ENCODE assay signal across 15 cellular contexts in the genomic region with DNA sequence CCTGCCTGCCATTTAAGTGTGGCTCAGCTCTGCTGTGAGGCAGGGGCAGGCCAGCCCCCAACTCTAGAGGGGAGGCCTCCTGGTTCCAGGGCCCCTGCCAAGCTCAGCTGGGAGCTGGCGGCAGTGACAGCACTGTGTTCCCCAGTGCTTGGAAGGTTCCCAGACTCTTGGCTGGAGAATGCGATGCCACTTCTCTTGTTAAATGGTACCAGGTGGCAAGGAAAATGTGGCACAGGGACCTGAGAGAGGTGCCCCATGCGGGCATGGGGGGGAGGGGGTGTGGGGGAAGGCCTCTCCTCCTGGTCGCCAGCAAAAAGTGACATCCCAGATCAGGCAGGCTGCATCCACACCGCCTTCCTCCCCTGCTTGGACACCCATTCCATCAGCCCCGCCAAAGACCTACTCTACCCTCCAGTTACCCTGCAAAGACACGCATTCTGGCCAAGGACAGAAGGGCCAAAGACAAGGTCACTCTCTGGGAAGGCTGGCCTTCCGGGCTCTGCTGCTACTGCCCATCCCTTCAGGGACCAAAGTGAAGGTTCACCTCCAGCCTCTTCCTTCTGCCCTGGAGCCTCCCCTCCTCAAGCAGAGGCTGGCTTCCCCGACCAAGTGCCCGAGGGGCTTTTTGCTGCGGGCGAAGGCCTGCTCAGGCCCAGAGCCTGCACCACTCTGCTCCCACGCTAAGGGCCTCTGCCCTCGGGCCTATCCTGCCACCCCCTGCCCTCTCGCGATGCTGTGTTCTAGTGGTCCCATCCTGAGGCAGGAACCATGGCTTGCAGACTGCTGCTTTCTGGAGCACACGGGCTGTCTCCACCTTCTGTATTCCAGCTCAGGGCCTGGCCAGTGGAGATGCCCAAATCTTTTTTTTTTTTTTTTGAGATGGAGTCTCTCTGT. TPM values are rescaled to one million over a fixed set of nuclear protein-coding genes. Genes with fewer than 3 reads are reported as not detected.
DNase-seq lines count a peak whose midpoint lies in the region; TF ChIP-seq lines count a peak whose summit lies in the region.
"Had no signal": no experiment of that assay in that cellular context is flagged by ENCODE, and none has a peak within 500 bp of the region (broad histone marks: within the 10 kb centered on the region; RNA-seq: fewer than 3 reads in every experiment).

No MANE protein-coding gene starts in this region.

- 96% methylated on average over 13 of the region's 17 CpGs for WGBS in mammary epithelial cell (ENCODE audit: low coverage, missing lambda C conversion rate)

- H4K20me1 ChIP-seq in BLaER1 (peaks cover 7% of the 10 kb centered on the region; the same call in 1 of the 2 replicates), mammary epithelial cell (ENCODE audit: insufficient read depth, low read length) (no peaks in the 10 kb centered on the region)

- no peak for TF ChIP-seq CTCF in RWPE1 (conservative IDR thresholded peaks at IDR 0.05; ENCODE audit: low read depth)
- no peak for TF ChIP-seq CTCF in right atrium auricular region (IDR thresholded peaks at IDR 0.05)
- no peak for TF ChIP-seq CTCF in mammary epithelial cell (conservative IDR thresholded peaks at IDR 0.05 in 1 of 2, IDR thresholded peaks at IDR 0.05 in 1 of 2; ENCODE audit: extremely low read depth in 1 of 2, insufficient read depth in 1 of 2, low read depth in 1 of 2, low read length in 2 of 2)

- H3K27ac ChIP-seq in BLaER1 (peak overlapping the region; percentile 91), RWPE1 (peak overlapping the region; percentile 39), right atrium auricular region (peak overlapping the region; percentile 23 to 33), mammary epithelial cell (ENCODE audit: insufficient read depth, low read depth, low read length) (no peak overlapping the region)
- H3K27ac ChIP-seq: cardiac muscle cell, thyroid gland had no signal

- H3K9ac ChIP-seq in BLaER1 (peak overlapping the region; percentile 81), mammary epithelial cell (ENCODE audit: insufficient read depth, low read length) (no peak overlapping the region)

- H3K79me2 ChIP-seq in mammary epithelial cell (ENCODE audit: insufficient read depth, low read length) = no peaks in the 10 kb centered on the region

- H3K36me3 ChIP-seq in BLaER1 (peaks cover 10% of the 10 kb centered on the region; the same call in 1 of the 2 replicates), right atrium auricular region (no peaks in the 10 kb centered on the region), mammary epithelial cell (ENCODE audit: insufficient read depth, low read length) (no peaks in the 10 kb centered on the region)
- H3K36me3 ChIP-seq: cardiac muscle cell, Peyer's patch, thyroid gland had no signal

- H3K4me3 ChIP-seq in BLaER1 (no peak overlapping the region), right atrium auricular region (no peak overlapping the region), mammary epithelial cell (replicated peaks in 1 of 3; ENCODE audit: insufficient read depth in 1 of 3, low read depth in 2 of 3, low read length in 3 of 3) (no peak overlapping the region)
- H3K4me3 ChIP-seq: cardiac muscle cell, Peyer's patch, thyroid gland had no signal

- BruUV-seq in mammary epithelial cell (replicated peaks; lab: Mats Ljungman, UMichigan) = no TSS peak

- DNase-seq in RWPE1 (ENCODE audit: low spot score) = no peak
- DNase-seq in right atrium auricular region (ENCODE audit: low spot score) = no peak
- no peak for DNase-seq in mammary epithelial cell
- no peak for DNase-seq in KBM-7
- DNase-seq in NCI-H524 treated with DMSO at 0.1 percent for 48 hours (lab: John Stamatoyannopoulos, UW) = no peak
- no peak for DNase-seq in NCI-H2107 treated with DMSO at 0.1 percent for 48 hours (lab: John Stamatoyannopoulos, UW; ENCODE audit: unreplicated experiment)
- DNase-seq: activated CD4-positive, CD25-positive, alpha-beta regulatory T cell; stimulated activated CD4-positive, alpha-beta T cell treated with anti-CD3 and anti-CD28 coated beads, Interleukin-2, amount 100 ng/mL, for 24 hours; thyroid gland had no signal

- no peaks in the 10 kb centered on the region for H3K9me3 ChIP-seq in BLaER1
- no peaks in the 10 kb centered on the region for H3K9me3 ChIP-seq in right atrium auricular region
- H3K9me3 ChIP-seq in mammary epithelial cell (replicated peaks; ENCODE audit: insufficient read depth, low read length) = no peaks in the 10 kb centered on the region
- H3K9me3 ChIP-seq: Peyer's patch, thyroid gland had no signal

- dilution Hi-C loops in mammary epithelial cell (cut with HindIII; ENCODE audit: low sequenced_read_pairs) = no loop called here

- intact Hi-C loops in mammary epithelial cell (cut with micrococcal nuclease) = no loop called here

- H3K4me2 ChIP-seq in BLaER1 (peak overlapping the region; percentile 95), mammary epithelial cell (ENCODE audit: insufficient read depth, low read depth, low read length) (no peak overlapping the region)

- CTCF ChIA-PET in RWPE1 (lab: Yijun Ruan, JAX) (no interaction called here), mammary epithelial cell (lab: Charles Lee; ENCODE audit: low non-redundant PET) (no interaction called here)

- H3K27me3 ChIP-seq in BLaER1 = no peaks in the 10 kb centered on the region
- H3K27me3 ChIP-seq in right atrium auricular region = no peaks in the 10 kb centered on the region
- no peaks in the 10 kb centered on the region for H3K27me3 ChIP-seq in mammary epithelial cell (ENCODE audit: insufficient read depth, low read length)
- H3K27me3 ChIP-seq: cardiac muscle cell, Peyer's patch, thyroid gland had no signal

- in situ Hi-C loops in GM18951 (cut with MboI; ENCODE audit: low sequenced_read_pairs, unreplicated experiment) = no loop called here
- in situ Hi-C loops in mammary epithelial cell (cut with MboI; ENCODE audit: low sequenced_read_pairs in 2 of 2) = no loop called here
- in situ Hi-C loops in KBM-7 (cut with MboI; ENCODE audit: low pct_unique_long_range_greater_than_20kb, low sequenced_read_pairs) = no loop called here

- POLR2A ChIA-PET in RWPE1 (lab: Yijun Ruan, JAX; ENCODE audit: low non-redundant PET) = no interaction called here

- peak; percentile 32 for TF ChIP-seq POLR2A in GM18951 (IDR thresholded peaks at IDR 0.05; ENCODE audit: extremely low read depth, insufficient read depth, insufficient read length)

- no peak overlapping the region for H2AFZ ChIP-seq in mammary epithelial cell (ENCODE audit: low read depth, low read length)

- H3K4me1 ChIP-seq in BLaER1 = peaks cover 100% of the 10 kb centered on the region
- H3K4me1 ChIP-seq in right atrium auricular region = peaks cover 0 to 26% of the 10 kb centered on the region in 2 donors
- H3K4me1 ChIP-seq in mammary epithelial cell (ENCODE audit: insufficient read depth, low read length) = no peaks in the 10 kb centered on the region
- H3K4me1 ChIP-seq: thyroid gland had no signal

RNA-seq across cellular contexts. Expression of gene TNFRSF13C, which starts 8.7 kb away (rescaled TPM):
- under 1 TPM; 0.11 to 0.12 TPM for total RNA-seq in right atrium auricular region
- total RNA-seq in mammary epithelial cell = under 1 TPM; under 0.01 to 0.21 TPM
- polyA plus RNA-seq in mammary epithelial cell = 0.07 TPM
- not detected for polyA minus RNA-seq in mammary epithelial cell
- total RNA-seq: thyroid gland had no signal

RNA-seq across cellular contexts. Expression of gene CENPM, which starts 11.7 kb away (rescaled TPM):
- total RNA-seq in right atrium auricular region (not detected), mammary epithelial cell (10 to 100 TPM in 1 of 2 donors, under 1 TPM in 1; 0.50 to 20.0 TPM)
- polyA plus RNA-seq in mammary epithelial cell = 38.2 TPM
- 24.8 TPM for polyA minus RNA-seq in mammary epithelial cell

RNA-seq across cellular contexts. Expression of gene SHISA8, which starts 20.4 kb away (rescaled TPM):
- total RNA-seq in right atrium auricular region (under 1 TPM; 0.31 to 0.67 TPM), mammary epithelial cell (not detected)
- polyA plus RNA-seq in mammary epithelial cell = not detected
- not detected for polyA minus RNA-seq in mammary epithelial cell
- total RNA-seq: cardiac muscle cell, liver, NCI-H460, Peyer's patch, thyroid gland had no signal
- polyA plus RNA-seq: cardiac muscle cell, liver had no signal

RNA-seq across cellular contexts. Expression of gene SEPTIN3, which starts 34.0 kb away (rescaled TPM):
- total RNA-seq in right atrium auricular region (under 1 TPM in 1 of 2 donors, not detected in 1; 0.07 TPM), mammary epithelial cell (1 to 10 TPM in 1 of 2 donors, under 1 TPM in 1; 0.73 to 1.7 TPM)
- polyA plus RNA-seq in mammary epithelial cell = 0.70 TPM
- not detected for polyA minus RNA-seq in mammary epithelial cell
- total RNA-seq: Peyer's patch had no signal
